ENCODE assay signal across 16 cellular contexts in genomic region chr1:117613969-117614865, GRCh38. TPM values are rescaled to one million over a fixed set of nuclear protein-coding genes. Genes with fewer than 3 reads are reported as not detected.
DNase-seq lines count a peak whose midpoint lies in the region; ATAC-seq and TF ChIP-seq lines count a peak whose summit lies in the region.
"Had no signal": no experiment of that assay in that cellular context is flagged by ENCODE, and none has a peak within 500 bp of the region (broad histone marks: within the 10 kb centered on the region; RNA-seq: fewer than 3 reads in every experiment).

No MANE protein-coding gene starts in this region.

- H3K27ac ChIP-seq in SK-N-SH (ENCODE audit: low read depth in 2 of 2, low read length in 1 of 2) (no peak overlapping the region), right lobe of liver (peak overlapping the region in 1 of 3 donors; percentile 4)
- H3K27ac ChIP-seq: 22Rv1, C4-2B, SJSA1 had no signal

- H3K27me3 Mint-ChIP-seq in T-helper 17 cell: no peaks in the 10 kb centered on the region

- CTCF ChIA-PET in SK-N-SH (lab: Yijun Ruan, JAX): no interaction called here

- H3K4me3 Mint-ChIP-seq in T-helper 17 cell: peak overlapping the region; percentile 73
- H3K4me3 Mint-ChIP-seq in stimulated activated effector memory CD8-positive, alpha-beta T cell treated with anti-CD3 and anti-CD28 coated beads, Interleukin-12 subunit alpha, Interleukin-12 subunit beta, amount 100 ng/mL, for 72 hours: peak overlapping the region; percentile 97
- H3K4me3 Mint-ChIP-seq: activated CD8-positive, alpha-beta T cell treated with anti-CD3 and anti-CD28 coated beads, Interleukin-2, amount 10 ng/mL, durations not matched to agents 7 days and 5 days; brain; mesothelial cell of epicardium had no signal

- no peak for TF ChIP-seq EP300 in SK-N-SH (IDR thresholded peaks at IDR 0.05; ENCODE audit: borderline replicate concordance in 1 of 2, low read depth in 1 of 2, low read length in 1 of 2)

- peak overlapping the region; percentile 85 for H3K27ac Mint-ChIP-seq in T-helper 17 cell
- H3K27ac Mint-ChIP-seq in stimulated activated effector memory CD8-positive, alpha-beta T cell treated with anti-CD3 and anti-CD28 coated beads, Interleukin-12 subunit alpha, Interleukin-12 subunit beta, amount 100 ng/mL, for 72 hours: peak overlapping the region; percentile 41
- H3K27ac Mint-ChIP-seq: activated CD8-positive, alpha-beta T cell treated with anti-CD3 and anti-CD28 coated beads, Interleukin-2, amount 10 ng/mL, durations not matched to agents 7 days and 5 days; mesothelial cell of epicardium had no signal

- DNase-seq in SK-N-SH (no peak), T-helper 17 cell (no peak), right lobe of liver (peak in 1 of 3 donors; percentile 42), RKO (ENCODE audit: low spot score) (no peak)
- no peak for DNase-seq in stimulated activated effector memory CD8-positive, alpha-beta T cell treated with anti-CD3 and anti-CD28 coated beads, Interleukin-12 subunit alpha, Interleukin-12 subunit beta, amount 100 ng/mL, for 72 hours (ENCODE audit: low spot score in 2 of 2)
- no peak for DNase-seq in stimulated activated naive CD4-positive, alpha-beta T cell treated with Interleukin-2 at 50 U/mL for 16 hours (lab: John Stamatoyannopoulos, UW)
- DNase-seq: activated CD8-positive, alpha-beta T cell treated with anti-CD3 and anti-CD28 coated beads, Interleukin-2, amount 10 ng/mL, durations not matched to agents 7 days and 5 days; effector memory CD4-positive, alpha-beta T cell; stimulated activated CD4-positive, alpha-beta T cell treated with anti-CD3 and anti-CD28 coated beads, Interleukin-4, amount 100 ng/mL, for 1 hour had no signal

- WGBS in SK-N-SH (ENCODE audit: low lambda C conversion rate): 82% methylated on average over 10 of the region's 10 CpGs
- 35% methylated on average over 9 of the region's 10 CpGs for WGBS in right lobe of liver (ENCODE audit: insufficient coverage, low coverage, low lambda C conversion rate, missing lambda C conversion rate)

- no peaks in the 10 kb centered on the region for H3K79me2 ChIP-seq in SK-N-SH (ENCODE audit: insufficient read depth)

- no peak for TF ChIP-seq RAD21 in SK-N-SH (IDR thresholded peaks at IDR 0.05; ENCODE audit: low read length)

- TF ChIP-seq CTCF in SK-N-SH (IDR thresholded peaks at IDR 0.05): no peak
- TF ChIP-seq CTCF in right lobe of liver (IDR thresholded peaks at IDR 0.05): no peak

- H3K27me3 ChIP-seq in SK-N-SH (ENCODE audit: insufficient read depth) (no peaks in the 10 kb centered on the region), right lobe of liver (no peaks in the 10 kb centered on the region)
- H3K27me3 ChIP-seq: SJSA1 had no signal

- H3K4me1 ChIP-seq in SK-N-SH (ENCODE audit: control insufficient read depth in 1 of 2, insufficient read depth in 2 of 2, low read depth in 1 of 2, low read length in 1 of 2): peaks cover 0 to 10% of the 10 kb centered on the region in 2 experiments; a peak in 2 of 4 replicates
- H3K4me1 ChIP-seq in right lobe of liver: peaks cover 0 to 14% (median 0%) of the 10 kb centered on the region in 4 donors

- H3K4me1 Mint-ChIP-seq in T-helper 17 cell: peaks cover 79% of the 10 kb centered on the region
- peaks cover 97% of the 10 kb centered on the region for H3K4me1 Mint-ChIP-seq in stimulated activated effector memory CD8-positive, alpha-beta T cell treated with anti-CD3 and anti-CD28 coated beads, Interleukin-12 subunit alpha, Interleukin-12 subunit beta, amount 100 ng/mL, for 72 hours

- H3K9me2 ChIP-seq in SK-N-SH: no peaks in the 10 kb centered on the region

- POLR2A ChIA-PET in SK-N-SH (lab: Yijun Ruan, JAX): no interaction called here

- no peaks in the 10 kb centered on the region for H4K20me1 ChIP-seq in SK-N-SH (ENCODE audit: insufficient read depth)

- H3K4me2 ChIP-seq in SK-N-SH: no peak overlapping the region

- peak overlapping the region; percentile 75; the same call in 1 of the 2 replicates for H2AFZ ChIP-seq in SK-N-SH (ENCODE audit: low read depth)

- H3K9me3 ChIP-seq in SK-N-SH: no peaks in the 10 kb centered on the region
- no peaks in the 10 kb centered on the region for H3K9me3 ChIP-seq in T-helper 17 cell (ENCODE audit: control insufficient read depth, low read length, poor library complexity, severe bottlenecking)
- H3K9me3 ChIP-seq in right lobe of liver: no peaks in the 10 kb centered on the region
- H3K9me3 ChIP-seq: SJSA1 had no signal

- no peaks in the 10 kb centered on the region for H3K9me3 Mint-ChIP-seq in stimulated activated effector memory CD8-positive, alpha-beta T cell treated with anti-CD3 and anti-CD28 coated beads, Interleukin-12 subunit alpha, Interleukin-12 subunit beta, amount 100 ng/mL, for 72 hours
- H3K9me3 Mint-ChIP-seq: mesothelial cell of epicardium had no signal

- intact Hi-C loops in right lobe of liver (cut with DNase I): no loop called here

- H3K36me3 ChIP-seq in SK-N-SH (replicated peaks in 1 of 2; ENCODE audit: control insufficient read depth in 1 of 2, insufficient read depth in 2 of 2, low read length in 1 of 2) (no peaks in the 10 kb centered on the region), right lobe of liver (no peaks in the 10 kb centered on the region)
- H3K36me3 ChIP-seq: SJSA1 had no signal

- ATAC-seq in SK-N-SH treated with all-trans-retinoic acid at 6 μM for 48 hours (no peak), T-helper 17 cell (no peak), right lobe of liver (peak; percentile 67 to 74 (median 70)), GM19023 (IDR thresholded peaks at IDR 0.05; ENCODE audit: unreplicated experiment) (no peak)
- no peak for ATAC-seq in stimulated activated effector memory CD8-positive, alpha-beta T cell treated with anti-CD3 and anti-CD28 coated beads, Interleukin-12 subunit alpha, Interleukin-12 subunit beta, amount 100 ng/mL, for 72 hours
- ATAC-seq: activated CD8-positive, alpha-beta T cell treated with anti-CD3 and anti-CD28 coated beads, Interleukin-2, amount 10 ng/mL, durations not matched to agents 7 days and 5 days had no signal

- no peak for TF ChIP-seq POLR2A in right lobe of liver (IDR thresholded peaks at IDR 0.05)

- H3F3A ChIP-seq in SK-N-SH (replicated peaks; ENCODE audit: insufficient read depth): no peaks in the 10 kb centered on the region

- H3K36me3 Mint-ChIP-seq in T-helper 17 cell (ENCODE audit: low read depth): peaks cover 7% of the 10 kb centered on the region
- peaks cover 94% of the 10 kb centered on the region for H3K36me3 Mint-ChIP-seq in stimulated activated effector memory CD8-positive, alpha-beta T cell treated with anti-CD3 and anti-CD28 coated beads, Interleukin-12 subunit alpha, Interleukin-12 subunit beta, amount 100 ng/mL, for 72 hours
- H3K36me3 Mint-ChIP-seq: brain, mesothelial cell of epicardium had no signal

- H3K9ac ChIP-seq in SK-N-SH: no peak overlapping the region

- H3K4me3 ChIP-seq in SK-N-SH (ENCODE audit: low read depth in 2 of 2, low read length in 1 of 2) (no peak overlapping the region), right lobe of liver (no peak overlapping the region)
- H3K4me3 ChIP-seq: SJSA1 had no signal

TF ChIP-seq in SK-N-SH, 30 proteins besides CTCF, POLR2A, EP300 and RAD21:
- TF ChIP-seq NFIC (IDR thresholded peaks at IDR 0.05; ENCODE audit: borderline replicate concordance): no peak
- no peak for TF ChIP-seq IRF3 (IDR thresholded peaks at IDR 0.05; ENCODE audit: low read depth, low read length)
TF ChIP-seq in SK-N-SH: peak in this region for 0.

TF ChIP-seq in SK-N-SH treated with all-trans-retinoic acid at 6 μM for 48 hours, 23 proteins besides CTCF, POLR2A, EP300 and RAD21:
- TF ChIP-seq CSDC2 (CRISPR knock-in tag; IDR thresholded peaks at IDR 0.05): no peak
- TF ChIP-seq ESRRG (CRISPR knock-in tag; IDR thresholded peaks at IDR 0.05): no peak
- TF ChIP-seq BACH2 (CRISPR knock-in tag; IDR thresholded peaks at IDR 0.05; ENCODE audit: borderline replicate concordance): no peak
- no peak for TF ChIP-seq ZC3H10 (CRISPR knock-in tag; IDR thresholded peaks at IDR 0.05)
- TF ChIP-seq ISL1 (CRISPR knock-in tag; IDR thresholded peaks at IDR 0.05): no peak
- no peak for TF ChIP-seq ZFP30 (CRISPR knock-in tag; IDR thresholded peaks at IDR 0.05)
- no peak for TF ChIP-seq ZNF565 (CRISPR knock-in tag; conservative IDR thresholded peaks at IDR 0.05; ENCODE audit: low read depth)
- no peak for TF ChIP-seq OSR1 (CRISPR knock-in tag; IDR thresholded peaks at IDR 0.05)
- no peak for TF ChIP-seq GLIS3 (CRISPR knock-in tag; IDR thresholded peaks at IDR 0.05)
- TF ChIP-seq ZFP3 (CRISPR knock-in tag; IDR thresholded peaks at IDR 0.05): no peak
- TF ChIP-seq CSRNP3 (CRISPR knock-in tag; IDR thresholded peaks at IDR 0.05): no peak
- TF ChIP-seq POU6F1 (CRISPR knock-in tag; IDR thresholded peaks at IDR 0.05; ENCODE audit: borderline replicate concordance, low read depth): no peak
TF ChIP-seq in SK-N-SH treated with all-trans-retinoic acid at 6 μM for 48 hours: peak in this region for 0.

RNA-seq across cellular contexts. Expression of gene TENT5C, which starts 8.4 kb away (rescaled TPM):
- 0.90 and 1.2 TPM in 2 replicates for polyA plus RNA-seq in SK-N-SH (2012; rRNA removed)
- 0.77 and 0.95 TPM in 2 replicates for polyA plus RNA-seq in SK-N-SH (2012; cell fraction: cytosol; rRNA removed)
- polyA plus RNA-seq in SK-N-SH (2012; cell fraction: nucleus; rRNA removed): 0.53 and 1.2 TPM in 2 replicates
- total RNA-seq in T-helper 17 cell: 100 to 1,000 TPM; 129 to 173 TPM
- 10 to 100 TPM in 1 of 6 experiments, 1 to 10 TPM in 5; 2.3 to 13.7 (median 3.0) TPM for total RNA-seq in right lobe of liver

Comparison
In these comparisons a context has a peak if more than half of its experiments do, and no peak if none do; other contexts are left out.
1. ATAC-seq: peak in right lobe of liver (4 of 4); none in SK-N-SH treated with all-trans-retinoic acid at 6 μM for 48 hours (single experiment), T-helper 17 cell (single experiment), stimulated activated effector memory CD8-positive, alpha-beta T cell treated with anti-CD3 and anti-CD28 coated beads, Interleukin-12 subunit alpha, Interleukin-12 subunit beta, amount 100 ng/mL, for 72 hours (single experiment) and GM19023 (single experiment).
2. RNA of gene TENT5C, which starts 8.4 kb away (total RNA-seq): 129 to 173 TPM in T-helper 17 cell; 2.3 to 13.7 TPM in right lobe of liver; every median in the first group is over 4 times any median in the second.